ENCODE assay signal across 22 cellular contexts in genomic region chr9:109604036-109604600, GRCh38.
DNase-seq lines count a peak whose midpoint lies in the region; ATAC-seq, FAIRE-seq and TF ChIP-seq lines count a peak whose summit lies in the region.
"Had no signal": no experiment of that assay in that cellular context is flagged by ENCODE, and none has a peak within 500 bp of the region (broad histone marks: within the 10 kb centered on the region; RNA-seq: fewer than 3 reads in every experiment).

No MANE protein-coding gene starts in this region.

- H3K4me1 ChIP-seq in GM23338 (ENCODE audit: insufficient read depth) (peaks cover 4% of the 10 kb centered on the region; the same call in 1 of the 2 replicates), astrocyte (ENCODE audit: insufficient read depth, low read length) (peaks cover 20% of the 10 kb centered on the region), esophagus muscularis mucosa (no peaks in the 10 kb centered on the region), esophagus squamous epithelium (peaks cover 0 to 28% (median 0%) of the 10 kb centered on the region in 3 donors)
- H3K4me1 ChIP-seq: BLaER1 treated with 17β-estradiol and CSF1 and Interleukin-3, amounts not matched to agents 10 nM and 100 nM had no signal

- WGBS in esophagus muscularis mucosa, result 60% methylated on average over 7 of the region's 7 CpGs
- 39 to 41% methylated on average over 7 of the region's 7 CpGs for WGBS in esophagus squamous epithelium, 2 donors

- no peak for FAIRE-seq in astrocyte (lab: Jason Lieb, UNC)
- FAIRE-seq: A204.1, D721Med, GM19239 had no signal

- H3K36me3 Mint-ChIP-seq in GM23338 (ENCODE audit: low read depth) (no peaks in the 10 kb centered on the region), astrocyte (ENCODE audit: low read depth, unreplicated experiment) (no peaks in the 10 kb centered on the region)
- H3K36me3 Mint-ChIP-seq: CD8-positive, alpha-beta memory T cell had no signal

- H3K9me3 ChIP-seq in astrocyte (ENCODE audit: insufficient read depth, low read depth, low read length) (no peaks in the 10 kb centered on the region), esophagus muscularis mucosa (no peaks in the 10 kb centered on the region), esophagus squamous epithelium (no peaks in the 10 kb centered on the region)
- H3K9me3 ChIP-seq: MG63 had no signal

- peaks cover 3% of the 10 kb centered on the region; the same call in 2 of the 3 replicates for H3K4me1 Mint-ChIP-seq in GM23338
- peaks cover 15% of the 10 kb centered on the region for H3K4me1 Mint-ChIP-seq in astrocyte (ENCODE audit: low read depth, unreplicated experiment)
- H3K4me1 Mint-ChIP-seq: CD8-positive, alpha-beta memory T cell had no signal

- no peaks in the 10 kb centered on the region for H4K20me1 ChIP-seq in GM23338 (replicated peaks; ENCODE audit: insufficient read depth)
- no peaks in the 10 kb centered on the region for H4K20me1 ChIP-seq in astrocyte (ENCODE audit: insufficient read depth, low read length)
- H4K20me1 ChIP-seq: BLaER1 treated with 17β-estradiol and CSF1 and Interleukin-3, amounts not matched to agents 10 nM and 100 nM had no signal

- ATAC-seq in GM23338, result no peak
- peak; percentile 24 for ATAC-seq in left lobe of liver

- no peaks in the 10 kb centered on the region for H3K9me2 ChIP-seq in GM23338 (ENCODE audit: insufficient read depth)

- H3K36me3 ChIP-seq in GM23338 (ENCODE audit: insufficient read depth), result no peaks in the 10 kb centered on the region
- H3K36me3 ChIP-seq in astrocyte (ENCODE audit: insufficient read depth, low read length), result no peaks in the 10 kb centered on the region
- no peaks in the 10 kb centered on the region for H3K36me3 ChIP-seq in esophagus muscularis mucosa
- no peaks in the 10 kb centered on the region for H3K36me3 ChIP-seq in esophagus squamous epithelium
- H3K36me3 ChIP-seq: BLaER1 treated with 17β-estradiol and CSF1 and Interleukin-3, amounts not matched to agents 10 nM and 100 nM; MG63 had no signal

- H3K4me3 ChIP-seq in GM23338 (no peak overlapping the region), astrocyte (ENCODE audit: insufficient read depth, low read depth, low read length) (no peak overlapping the region), esophagus muscularis mucosa (no peak overlapping the region), esophagus squamous epithelium (no peak overlapping the region)
- H3K4me3 ChIP-seq: BLaER1 treated with 17β-estradiol and CSF1 and Interleukin-3, amounts not matched to agents 10 nM and 100 nM; MG63; PC-9 had no signal

- TF ChIP-seq EP300 in esophagus muscularis mucosa (IDR thresholded peaks at IDR 0.05), result no peak

- H3K27me3 ChIP-seq in GM23338 (ENCODE audit: insufficient read depth) (no peaks in the 10 kb centered on the region), astrocyte (ENCODE audit: insufficient read depth, low read length) (peaks cover 17% of the 10 kb centered on the region), esophagus muscularis mucosa (no peaks in the 10 kb centered on the region), esophagus squamous epithelium (no peaks in the 10 kb centered on the region)
- H3K27me3 ChIP-seq: BLaER1 treated with 17β-estradiol and CSF1 and Interleukin-3, amounts not matched to agents 10 nM and 100 nM; MG63 had no signal

- H3K27me3 Mint-ChIP-seq in GM23338 (ENCODE audit: insufficient read depth, low read depth, poor library complexity) (no peaks in the 10 kb centered on the region), astrocyte (ENCODE audit: low read depth, unreplicated experiment) (peaks cover 9% of the 10 kb centered on the region)

- H3F3A ChIP-seq in GM23338 (replicated peaks; ENCODE audit: low read depth), result no peaks in the 10 kb centered on the region

- intact Hi-C loops in esophagus muscularis mucosa (cut with DNase I), result no loop called here
- intact Hi-C loops in esophagus squamous epithelium (cut with DNase I), result no loop called here

- no peak overlapping the region for H2AFZ ChIP-seq in GM23338
- H2AFZ ChIP-seq in astrocyte (ENCODE audit: low read depth, low read length), result no peak overlapping the region
- H2AFZ ChIP-seq: PC-9 had no signal

- H3K4me2 ChIP-seq in GM23338, result no peak overlapping the region
- H3K4me2 ChIP-seq in astrocyte (ENCODE audit: low read length), result no peak overlapping the region
- H3K4me2 ChIP-seq: BLaER1 treated with 17β-estradiol and CSF1 and Interleukin-3, amounts not matched to agents 10 nM and 100 nM; PC-9 had no signal

- no peak overlapping the region for H3K27ac Mint-ChIP-seq in GM23338
- H3K27ac Mint-ChIP-seq in astrocyte (ENCODE audit: unreplicated experiment), result no peak overlapping the region
- H3K27ac Mint-ChIP-seq: CD8-positive, alpha-beta memory T cell had no signal

- H3K27ac ChIP-seq in GM23338 (ENCODE audit: low read depth), result no peak overlapping the region
- no peak overlapping the region for H3K27ac ChIP-seq in astrocyte (ENCODE audit: low read depth, low read length)
- H3K27ac ChIP-seq in esophagus muscularis mucosa (replicated peaks in 1 of 4), result no peak overlapping the region
- H3K27ac ChIP-seq in esophagus squamous epithelium, result peak overlapping the region in 1 of 4 donors; percentile 11
- H3K27ac ChIP-seq: BLaER1 treated with 17β-estradiol and CSF1 and Interleukin-3, amounts not matched to agents 10 nM and 100 nM; PC-9 had no signal

- no peak for TF ChIP-seq POLR2A in esophagus muscularis mucosa (IDR thresholded peaks at IDR 0.05; ENCODE audit: low read depth)
- no peak for TF ChIP-seq POLR2A in esophagus squamous epithelium (IDR thresholded peaks at IDR 0.05)

- peak; percentile 21 for DNase-seq in GM23338 (ENCODE audit: low spot score)
- DNase-seq in astrocyte (ENCODE audit: low read depth), result peak; percentile 84
- peak; percentile 39 for DNase-seq in esophagus muscularis mucosa (ENCODE audit: extremely low spot score)
- no peak for DNase-seq in left lobe of liver (ENCODE audit: low spot score)
- no peak for DNase-seq in esophagus squamous epithelium (lab: John Stamatoyannopoulos, UW)
- no peak for DNase-seq in OCI-M2 (lab: John Stamatoyannopoulos, UW; ENCODE audit: unreplicated experiment)
- DNase-seq in SKM-1 (lab: John Stamatoyannopoulos, UW; ENCODE audit: unreplicated experiment), result no peak
- DNase-seq: CD8-positive, alpha-beta memory T cell; DMS79; HCEC 1CT; IMR-90; Karpas-422; MG63; NCI-H1092 treated with DMSO at 0.1 percent for 48 hours; NCI-H1694; NCI-H345; NCI-H748 treated with DMSO at 0.1 percent for 48 hours; PC-9 had no signal

- TF ChIP-seq CTCF in GM23338 (conservative IDR thresholded peaks at IDR 0.05; ENCODE audit: low read depth in 2 of 2) (no peak), astrocyte (IDR thresholded peaks at IDR 0.05; ENCODE audit: insufficient read depth, low read depth, low read length) (no peak), esophagus muscularis mucosa (IDR thresholded peaks at IDR 0.05) (no peak), esophagus squamous epithelium (IDR thresholded peaks at IDR 0.05) (no peak)

- no peak overlapping the region for H3K9ac ChIP-seq in astrocyte (ENCODE audit: low read length)
- H3K9ac ChIP-seq: BLaER1 treated with 17β-estradiol and CSF1 and Interleukin-3, amounts not matched to agents 10 nM and 100 nM had no signal

- H3K79me2 ChIP-seq in GM23338 (replicated peaks; ENCODE audit: insufficient read depth), result no peaks in the 10 kb centered on the region
- H3K79me2 ChIP-seq in astrocyte (ENCODE audit: insufficient read depth, low read length), result no peaks in the 10 kb centered on the region

- H3K9me3 Mint-ChIP-seq in GM23338 (no peaks in the 10 kb centered on the region), astrocyte (ENCODE audit: unreplicated experiment) (no peaks in the 10 kb centered on the region)

- no peak overlapping the region for H3K4me3 Mint-ChIP-seq in GM23338
- no peak overlapping the region for H3K4me3 Mint-ChIP-seq in astrocyte (ENCODE audit: unreplicated experiment)
- H3K4me3 Mint-ChIP-seq: CD8-positive, alpha-beta memory T cell had no signal

TF ChIP-seq in GM23338, 12 proteins besides CTCF, POLR2A, EP300 and RAD21 (continues in another document):
- TF ChIP-seq EZH2 (IDR thresholded peaks at IDR 0.05; ENCODE audit: low read depth, unreplicated experiment), result no peak
- no peak for TF ChIP-seq REST (IDR thresholded peaks at IDR 0.05; ENCODE audit: unreplicated experiment)

Comparison
In these comparisons a context has a peak if more than half of its experiments do, and no peak if none do; other contexts are left out.
1. DNase-seq: peak in GM23338 (single experiment), astrocyte (single experiment) and esophagus muscularis mucosa (single experiment); none in left lobe of liver (single experiment), esophagus squamous epithelium (single experiment), OCI-M2 (single experiment) and SKM-1 (single experiment).